Comparison of ENCODE assay signal across 2 cellular contexts in genomic region chr1:202187697-202188407, GRCh38.
TF ChIP-seq lines count a peak whose summit lies in the region.

No MANE protein-coding gene starts in this region.

TF ChIP-seq in HepG2, 621 proteins besides CTCF, POLR2A, EP300 and RAD21 (continues in another document):
- TF ChIP-seq ZNF205 (CRISPR knock-in tag; IDR thresholded peaks at IDR 0.05): no peak
- no peak for TF ChIP-seq TSC22D2 (CRISPR knock-in tag; IDR thresholded peaks at IDR 0.05; ENCODE audit: borderline replicate concordance)
- TF ChIP-seq KDM3A (CRISPR knock-in tag; IDR thresholded peaks at IDR 0.05; ENCODE audit: low read depth): no peak
- TF ChIP-seq PHF20 (CRISPR knock-in tag; IDR thresholded peaks at IDR 0.05): no peak
- no peak for TF ChIP-seq PTBP1 (IDR thresholded peaks at IDR 0.05; ENCODE audit: low read depth, low read length, poor library complexity, severe bottlenecking)
- no peak for TF ChIP-seq ZNF350 (CRISPR knock-in tag; IDR thresholded peaks at IDR 0.05; ENCODE audit: borderline replicate concordance, low read depth)
- TF ChIP-seq ZBTB40 (IDR thresholded peaks at IDR 0.05): no peak
- no peak for TF ChIP-seq ZBTB40 (CRISPR knock-in tag; IDR thresholded peaks at IDR 0.05)
- TF ChIP-seq MXD4 (CRISPR knock-in tag; IDR thresholded peaks at IDR 0.05): no peak
- TF ChIP-seq ZNF770 (CRISPR knock-in tag; IDR thresholded peaks at IDR 0.05): no peak
- TF ChIP-seq CEBPB (IDR thresholded peaks at IDR 0.05; ENCODE audit: borderline replicate concordance, low read depth, low read length): no peak
- no peak for TF ChIP-seq U2AF2 (IDR thresholded peaks at IDR 0.05; ENCODE audit: low read depth, low read length)
- no peak for TF ChIP-seq ZNF615 (CRISPR knock-in tag; IDR thresholded peaks at IDR 0.05; ENCODE audit: borderline replicate concordance)
- TF ChIP-seq CSRNP1 (CRISPR knock-in tag; IDR thresholded peaks at IDR 0.05): no peak
- no peak for TF ChIP-seq GATA4 (IDR thresholded peaks at IDR 0.05; ENCODE audit: borderline replicate concordance, low read depth)
- no peak for TF ChIP-seq SNAPC2 (CRISPR knock-in tag; IDR thresholded peaks at IDR 0.05)
- no peak for TF ChIP-seq ZNF672 (CRISPR knock-in tag; IDR thresholded peaks at IDR 0.05)

TF ChIP-seq in K562, 482 proteins besides CTCF, POLR2A, EP300 and RAD21:
- TF ChIP-seq POLR2G (IDR thresholded peaks at IDR 0.05; ENCODE audit: low read depth, low read length): peak; percentile 51; the same call in 1 of the 2 replicates
- no peak for TF ChIP-seq MCM3 (IDR thresholded peaks at IDR 0.05)
